In genomic region chr11:59249535-59249934, GRCh38 we compare ENCODE assay signal across 35 cellular contexts. TPM values are rescaled to one million over a fixed set of nuclear protein-coding genes. Genes with fewer than 3 reads are reported as not detected.
"Had no signal": no experiment of that assay in that cellular context is flagged by ENCODE, and none has a peak within 500 bp of the region (broad histone marks: within the 10 kb centered on the region; RNA-seq: fewer than 3 reads in every experiment).

No MANE protein-coding gene starts in this region.

- H3K27me3 ChIP-seq: brain microvascular endothelial cell, esophagus muscularis mucosa, gastroesophageal sphincter, heart right ventricle had no signal

- H3K36me3 ChIP-seq: brain microvascular endothelial cell, esophagus muscularis mucosa, gastroesophageal sphincter, heart right ventricle, WERI-Rb-1 had no signal

- H3K9me3 ChIP-seq: esophagus muscularis mucosa, gastroesophageal sphincter, heart right ventricle had no signal

- H3K36me3 Mint-ChIP-seq: activated naive CD8-positive, alpha-beta T cell had no signal

- H3K4me3 Mint-ChIP-seq: activated B cell treated with CpG ODN at 0.5 μM for 24 hours; activated CD8-positive, alpha-beta T cell treated with anti-CD3 and anti-CD28 coated beads for 36 hours; activated naive CD8-positive, alpha-beta T cell; activated T-cell treated with anti-CD3 and anti-CD28 coated beads, Interleukin-2, amount 50 U/mL, for 4 hours; activated T-helper 17 cell treated with anti-CD3 and anti-CD28 coated beads, Interleukin-2, amount 50 U/mL, for 72 hours; central memory CD8-positive, alpha-beta T cell; effector memory CD8-positive, alpha-beta T cell; T-helper 1 cell treated with Interleukin-12 subunit alpha and Interleukin-12 subunit beta and Interleukin-4 antibody, amounts not matched to agents 30 μg/mL and 1 μg/mL, for 36 hours; T-helper 2 cell treated with Interferon-gamma antibody and Interleukin-4, amounts not matched to agents 5 μg/mL and 100 μg/mL, for 36 hours had no signal

- H3K4me3 ChIP-seq: coronary artery, esophagus muscularis mucosa, gastroesophageal sphincter, heart right ventricle had no signal

- H3K9me3 Mint-ChIP-seq: activated B cell treated with CpG ODN at 0.5 μM for 24 hours; activated CD8-positive, alpha-beta T cell treated with anti-CD3 and anti-CD28 coated beads for 36 hours; activated T-cell treated with anti-CD3 and anti-CD28 coated beads, Interleukin-2, amount 50 U/mL, for 4 hours; central memory CD8-positive, alpha-beta T cell; effector memory CD8-positive, alpha-beta T cell; T-helper 2 cell treated with Interferon-gamma antibody and Interleukin-4, amounts not matched to agents 5 μg/mL and 100 μg/mL, for 36 hours had no signal

- H3K27me3 Mint-ChIP-seq: activated B cell treated with CpG ODN at 0.5 μM for 24 hours; activated naive CD8-positive, alpha-beta T cell; activated T-helper 17 cell treated with anti-CD3 and anti-CD28 coated beads, Interleukin-2, amount 50 U/mL, for 72 hours; central memory CD8-positive, alpha-beta T cell had no signal

- DNase-seq: activated B cell treated with CpG ODN at 0.5 μM for 24 hours; activated CD4-positive, alpha-beta T cell treated with anti-CD3 and anti-CD28 coated beads for 48 hours; activated CD4-positive, alpha-beta T cell treated with anti-CD3 and anti-CD28 coated beads, Interleukin-2, amount 50 U/mL, for 1 hour; activated CD4-positive, alpha-beta T cell treated with anti-CD3 and anti-CD28 coated beads, Interleukin-2, amount 50 U/mL, for 48 hours; activated CD8-positive, alpha-beta memory T cell treated with anti-CD3 and anti-CD28 coated beads for 24 hours; activated CD8-positive, alpha-beta T cell treated with anti-CD3 and anti-CD28 coated beads for 36 hours; activated effector memory CD4-positive, alpha-beta T cell treated with Interleukin-2 at 50 U/mL for 16 hours; activated gamma-delta T cell treated with Interleukin-2 at 50 U/mL for 16 hours; activated naive CD4-positive, alpha-beta T cell treated with anti-CD3 and anti-CD28 coated beads, Interleukin-2, amount 50 U/mL, for 16 hours; activated naive CD4-positive, alpha-beta T cell treated with Interleukin-2 at 50 U/mL for 16 hours; activated T-cell treated with anti-CD3 and anti-CD28 coated beads, Interleukin-2, amount 50 U/mL, for 4 hours; amniotic stem cell; anterior cingulate cortex; brain microvascular endothelial cell; dermis blood vessel endothelial cell; effector CD4-positive, alpha-beta T cell; effector memory CD8-positive, alpha-beta T cell; erythroblast; foreskin melanocyte; heart right ventricle; T1000; WERI-Rb-1 had no signal

- H3K27ac ChIP-seq: brain microvascular endothelial cell, coronary artery, esophagus muscularis mucosa, gastroesophageal sphincter, WERI-Rb-1 had no signal

- H3K4me1 ChIP-seq: gastroesophageal sphincter had no signal

- H3K27ac Mint-ChIP-seq: activated B cell treated with CpG ODN at 0.5 μM for 24 hours; activated CD8-positive, alpha-beta T cell treated with anti-CD3 and anti-CD28 coated beads for 36 hours; activated naive CD8-positive, alpha-beta T cell; activated T-helper 17 cell treated with anti-CD3 and anti-CD28 coated beads, Interleukin-2, amount 50 U/mL, for 72 hours; effector memory CD8-positive, alpha-beta T cell; T-helper 1 cell treated with Interleukin-12 subunit alpha and Interleukin-12 subunit beta and Interleukin-4 antibody, amounts not matched to agents 30 μg/mL and 1 μg/mL, for 36 hours; T-helper 2 cell treated with Interferon-gamma antibody and Interleukin-4, amounts not matched to agents 5 μg/mL and 100 μg/mL, for 36 hours had no signal

RNA-seq across cellular contexts. Expression of gene MPEG1, which starts 36.8 kb away (rescaled TPM):
- total RNA-seq: activated CD8-positive, alpha-beta T cell treated with anti-CD3 and anti-CD28 coated beads for 36 hours; astrocyte; bronchial epithelial cell; dermis blood vessel endothelial cell; fibroblast of lung; fibroblast of villous mesenchyme; glomerular endothelial cell had no signal
- polyA plus RNA-seq: fibroblast of lung had no signal
